Comparison of ENCODE assay signal across 8 cellular contexts in the genomic region with DNA sequence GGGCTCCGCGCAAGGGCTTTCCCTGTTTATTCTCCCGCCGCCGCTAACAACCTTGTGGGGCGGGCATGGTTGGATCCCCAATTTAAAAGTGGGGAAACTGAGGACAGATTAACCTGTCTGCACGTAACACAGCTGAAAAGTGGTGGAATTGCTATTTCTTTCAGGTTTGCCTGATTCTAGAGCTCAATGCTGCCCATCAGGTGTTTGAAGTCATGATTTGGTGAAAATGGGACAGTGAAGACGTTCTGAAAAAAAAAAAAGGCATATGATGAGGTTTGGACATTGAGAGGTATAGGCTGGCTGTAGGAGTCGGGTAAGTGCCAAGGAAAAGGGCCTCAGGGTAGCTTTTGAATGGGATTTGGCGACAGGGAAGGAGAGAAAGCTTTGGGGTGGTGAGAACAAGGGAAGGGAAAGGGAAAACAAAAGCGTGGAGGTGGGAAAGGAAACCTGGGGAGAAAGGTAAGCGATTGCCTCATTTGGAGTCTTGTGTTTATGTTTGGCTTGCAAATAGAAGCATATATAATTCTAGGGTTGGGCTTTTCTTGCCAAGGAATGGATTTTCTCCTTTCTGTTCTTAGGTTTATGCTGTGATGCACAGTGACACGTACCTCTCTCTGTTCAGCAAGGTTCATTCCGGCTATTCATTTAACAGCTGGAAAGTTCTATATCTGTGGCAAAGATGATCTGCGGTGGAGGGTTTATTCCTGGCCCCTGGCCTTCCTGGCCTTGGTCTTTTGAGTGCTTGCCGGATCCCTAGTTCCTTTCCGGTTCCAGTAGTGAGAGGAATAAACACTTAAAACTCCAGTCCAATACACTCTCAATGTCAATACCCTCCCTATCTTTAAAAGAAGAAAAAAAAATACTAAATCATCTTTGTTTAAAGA. TPM values are rescaled to one million over a fixed set of nuclear protein-coding genes. Genes with fewer than 3 reads are reported as not detected.
DNase-seq lines count a peak whose midpoint lies in the region; ATAC-seq lines count a peak whose summit lies in the region.

No MANE protein-coding gene starts in this region.

- peak overlapping the region; percentile 82 for H3K4me3 Mint-ChIP-seq in activated CD4-positive, alpha-beta T cell treated with anti-CD3 and anti-CD28 coated beads, Interleukin-2, amount 10 ng/mL, durations not matched to agents 7 days and 5 days
- peak overlapping the region; percentile 86 for H3K4me3 Mint-ChIP-seq in activated CD4-positive, alpha-beta memory T cell treated with anti-CD3 and anti-CD28 coated beads, Interleukin-2, amount 10 ng/mL, durations not matched to agents 7 days and 5 days

- peaks cover 5 to 47% (median 29%) of the 10 kb centered on the region in 5 donors for H3K4me1 ChIP-seq in subcutaneous abdominal adipose tissue (ENCODE audit: control insufficient read depth in 5 of 5, insufficient read depth in 5 of 5, low read length in 5 of 5)

- peaks cover 2% of the 10 kb centered on the region for H3K27me3 Mint-ChIP-seq in activated CD4-positive, alpha-beta T cell treated with anti-CD3 and anti-CD28 coated beads, Interleukin-2, amount 10 ng/mL, durations not matched to agents 7 days and 5 days
- H3K27me3 Mint-ChIP-seq in activated CD4-positive, alpha-beta memory T cell treated with anti-CD3 and anti-CD28 coated beads, Interleukin-2, amount 10 ng/mL, durations not matched to agents 7 days and 5 days, result no peaks in the 10 kb centered on the region

- no peaks in the 10 kb centered on the region for H3K9me3 Mint-ChIP-seq in activated CD4-positive, alpha-beta T cell treated with anti-CD3 and anti-CD28 coated beads, Interleukin-2, amount 10 ng/mL, durations not matched to agents 7 days and 5 days
- H3K9me3 Mint-ChIP-seq in activated CD4-positive, alpha-beta memory T cell treated with anti-CD3 and anti-CD28 coated beads, Interleukin-2, amount 10 ng/mL, durations not matched to agents 7 days and 5 days, result no peaks in the 10 kb centered on the region

- H3K4me1 Mint-ChIP-seq in activated CD4-positive, alpha-beta T cell treated with anti-CD3 and anti-CD28 coated beads, Interleukin-2, amount 10 ng/mL, durations not matched to agents 7 days and 5 days, result peaks cover 36% of the 10 kb centered on the region
- peaks cover 39% of the 10 kb centered on the region for H3K4me1 Mint-ChIP-seq in activated CD4-positive, alpha-beta memory T cell treated with anti-CD3 and anti-CD28 coated beads, Interleukin-2, amount 10 ng/mL, durations not matched to agents 7 days and 5 days

- no peaks in the 10 kb centered on the region for H3K36me3 ChIP-seq in subcutaneous abdominal adipose tissue (ENCODE audit: control insufficient read depth in 5 of 5, insufficient read depth in 5 of 5, low read length in 5 of 5)

- H3K4me3 ChIP-seq in iPS-18c (ENCODE audit: insufficient read depth, low read depth, low read length), result peak overlapping the region; percentile 87
- H3K4me3 ChIP-seq in subcutaneous abdominal adipose tissue (ENCODE audit: low read depth in 1 of 5, low read length in 5 of 5), result peak overlapping the region; percentile 83 to 95 (median 88)

- no peaks in the 10 kb centered on the region for H3K27me3 ChIP-seq in subcutaneous abdominal adipose tissue (ENCODE audit: control insufficient read depth in 5 of 5, insufficient read depth in 4 of 5, low read length in 5 of 5)

- peak overlapping the region; percentile 84 for H3K27ac Mint-ChIP-seq in activated CD4-positive, alpha-beta T cell treated with anti-CD3 and anti-CD28 coated beads, Interleukin-2, amount 10 ng/mL, durations not matched to agents 7 days and 5 days
- peak overlapping the region; percentile 63 for H3K27ac Mint-ChIP-seq in activated CD4-positive, alpha-beta memory T cell treated with anti-CD3 and anti-CD28 coated beads, Interleukin-2, amount 10 ng/mL, durations not matched to agents 7 days and 5 days

- H3K9me3 ChIP-seq in iPS-18c (ENCODE audit: control insufficient read depth, insufficient read depth, low read length) (no peaks in the 10 kb centered on the region), subcutaneous abdominal adipose tissue (ENCODE audit: control insufficient read depth in 5 of 5, low read length in 5 of 5) (no peaks in the 10 kb centered on the region)

- H3K36me3 Mint-ChIP-seq in activated CD4-positive, alpha-beta T cell treated with anti-CD3 and anti-CD28 coated beads, Interleukin-2, amount 10 ng/mL, durations not matched to agents 7 days and 5 days (ENCODE audit: low read depth), result no peaks in the 10 kb centered on the region
- H3K36me3 Mint-ChIP-seq in activated CD4-positive, alpha-beta memory T cell treated with anti-CD3 and anti-CD28 coated beads, Interleukin-2, amount 10 ng/mL, durations not matched to agents 7 days and 5 days (ENCODE audit: low read depth), result peaks cover 4% of the 10 kb centered on the region

- no peak for DNase-seq in activated CD4-positive, alpha-beta T cell treated with anti-CD3 and anti-CD28 coated beads, Interleukin-2, amount 10 ng/mL, durations not matched to agents 7 days and 5 days
- DNase-seq in activated CD4-positive, alpha-beta T cell treated with anti-CD3 and anti-CD28 coated beads for 48 hours, result no peak
- no peak for DNase-seq in activated CD4-positive, alpha-beta memory T cell treated with anti-CD3 and anti-CD28 coated beads, Interleukin-2, amount 10 ng/mL, durations not matched to agents 7 days and 5 days
- DNase-seq in stimulated activated naive CD4-positive, alpha-beta T cell treated with Interleukin-2 at 50 U/mL for 16 hours (lab: John Stamatoyannopoulos, UW), result no peak
- no peak for DNase-seq in cerebellum (ENCODE audit: low spot score)

- H3K27ac ChIP-seq in subcutaneous abdominal adipose tissue (ENCODE audit: low read depth, low read length), result peak overlapping the region; percentile 59

- CTCF ChIA-PET in activated CD4-positive, alpha-beta T cell treated with anti-CD3 and anti-CD28 coated beads, Interleukin-2, amount 10 ng/mL, durations not matched to agents 7 days and 5 days (lab: Charles Lee), result interaction anchor here (0.6 to 1.5 kb wide), 4 partner anchors 10 to 785 kb away, joined by 3 read pairs; no protein-coding TSS in a partner anchor
- CTCF ChIA-PET in activated CD4-positive, alpha-beta memory T cell treated with anti-CD3 and anti-CD28 coated beads, Interleukin-2, amount 10 ng/mL, durations not matched to agents 7 days and 5 days (lab: Charles Lee), result interaction anchor here (0.9 to 6.5 kb wide), 7 partner anchors 14 to 152 kb away, joined by 3 to 57 read pairs (median 4); no protein-coding TSS in a partner anchor

- ATAC-seq in GM21447 (IDR thresholded peaks at IDR 0.05; ENCODE audit: unreplicated experiment), result no peak

- POLR2A ChIA-PET in activated CD4-positive, alpha-beta T cell treated with anti-CD3 and anti-CD28 coated beads, Interleukin-2, amount 10 ng/mL, durations not matched to agents 7 days and 5 days (lab: Charles Lee), result interaction anchor here (1.0 kb wide), 1 partner anchor 28 kb away, joined by 4 read pairs; no protein-coding TSS in a partner anchor
- POLR2A ChIA-PET in activated CD4-positive, alpha-beta memory T cell treated with anti-CD3 and anti-CD28 coated beads, Interleukin-2, amount 10 ng/mL, durations not matched to agents 7 days and 5 days (lab: Charles Lee), result interaction anchor here (0.5 to 7.1 kb wide), 10 partner anchors 9 to 1016 kb away, joined by 3 to 259 read pairs (median 4); a partner anchor contains a TSS

- peak overlapping the region; percentile 52 to 90 (median 87) for H3K9ac ChIP-seq in subcutaneous abdominal adipose tissue (ENCODE audit: low read length in 5 of 5)

RNA-seq across cellular contexts. Expression of a gene that starts 2.4 kb away (rescaled TPM):
- 10 to 100 TPM; 56.2 to 61.0 TPM for total RNA-seq in activated CD4-positive, alpha-beta T cell treated with anti-CD3 and anti-CD28 coated beads, Interleukin-2, amount 10 ng/mL, durations not matched to agents 7 days and 5 days
- 10 to 100 TPM; 53.3 to 58.7 TPM for total RNA-seq in activated CD4-positive, alpha-beta memory T cell treated with anti-CD3 and anti-CD28 coated beads, Interleukin-2, amount 10 ng/mL, durations not matched to agents 7 days and 5 days
- 33.1 TPM for total RNA-seq in cerebellum
